In genomic region chr14:50085570-50086315, GRCh38 we compare ENCODE assay signal across 8 cellular contexts. TPM values are rescaled to one million over a fixed set of nuclear protein-coding genes. Genes with fewer than 3 reads are reported as not detected.
DNase-seq lines count a peak whose midpoint lies in the region; ATAC-seq and TF ChIP-seq lines count a peak whose summit lies in the region.

No MANE protein-coding gene starts in this region.

- H3K79me2 ChIP-seq in trophoblast cell (ENCODE audit: control insufficient read depth, insufficient read depth, low read length, poor library complexity), result peaks cover 4% of the 10 kb centered on the region

- CTCF ChIA-PET in activated CD4-positive, alpha-beta memory T cell treated with anti-CD3 and anti-CD28 coated beads, Interleukin-2, amount 10 ng/mL, durations not matched to agents 7 days and 5 days (lab: Charles Lee), result interaction anchor here (0.5 to 2.3 kb wide), 10 partner anchors 10 to 234 kb away, joined by 3 to 10 read pairs (median 4); partner anchors contain the start of gene NEMF

- H3K4ac ChIP-seq in trophoblast cell (ENCODE audit: low read depth, low read length), result no peak overlapping the region

- POLR2A ChIA-PET in activated CD4-positive, alpha-beta memory T cell treated with anti-CD3 and anti-CD28 coated beads, Interleukin-2, amount 10 ng/mL, durations not matched to agents 7 days and 5 days (lab: Charles Lee), result interaction anchor here (0.6 to 10.7 kb wide), 20 partner anchors 11 to 465 kb away, joined by 3 to 122 read pairs (median 5); partner anchors contain the start of genes ARF6, MGAT2, NEMF and VCPKMT

- intact Hi-C loops in natural killer cell (cut with micrococcal nuclease) (loop anchor here (2.0 kb wide), 1 partner anchor 19 kb away; no protein-coding TSS in a partner anchor), tibial artery (cut with DNase I; ENCODE audit: low total_unique reads) (no loop called here)

- H3K9me3 Mint-ChIP-seq in activated CD4-positive, alpha-beta memory T cell treated with anti-CD3 and anti-CD28 coated beads, Interleukin-2, amount 10 ng/mL, durations not matched to agents 7 days and 5 days, result no peaks in the 10 kb centered on the region
- H3K9me3 Mint-ChIP-seq in natural killer cell, result no peaks in the 10 kb centered on the region

- H2AFZ ChIP-seq in trophoblast cell (ENCODE audit: insufficient read depth, low read length, poor library complexity), result no peak overlapping the region

- H3K4me3 ChIP-seq in tibial artery (no peak overlapping the region), trophoblast cell (ENCODE audit: low read depth, low read length) (no peak overlapping the region)

- H3K27ac Mint-ChIP-seq in activated CD4-positive, alpha-beta memory T cell treated with anti-CD3 and anti-CD28 coated beads, Interleukin-2, amount 10 ng/mL, durations not matched to agents 7 days and 5 days, result peak overlapping the region; percentile 98
- H3K27ac Mint-ChIP-seq in natural killer cell, result peak overlapping the region; percentile 86 to 87

- H3K27me3 ChIP-seq in tibial artery (no peaks in the 10 kb centered on the region), trophoblast cell (ENCODE audit: insufficient read depth, low read length) (no peaks in the 10 kb centered on the region)

- TF ChIP-seq CTCF in natural killer cell (IDR thresholded peaks at IDR 0.05) (no peak), tibial artery (IDR thresholded peaks at IDR 0.05) (no peak)

- H2BK12ac ChIP-seq in trophoblast cell (ENCODE audit: low read length), result no peak overlapping the region

- H3K27ac ChIP-seq in tibial artery, result no peak overlapping the region
- no peak overlapping the region for H3K27ac ChIP-seq in trophoblast cell (ENCODE audit: low read depth, low read length)

- H2BK5ac ChIP-seq in trophoblast cell (ENCODE audit: low read depth, low read length, poor library complexity), result no peak overlapping the region

- H3K36me3 Mint-ChIP-seq in activated CD4-positive, alpha-beta memory T cell treated with anti-CD3 and anti-CD28 coated beads, Interleukin-2, amount 10 ng/mL, durations not matched to agents 7 days and 5 days (ENCODE audit: low read depth), result peaks cover 20% of the 10 kb centered on the region
- no peaks in the 10 kb centered on the region for H3K36me3 Mint-ChIP-seq in natural killer cell

- WGBS in trophoblast cell (ENCODE audit: extremely low coverage, insufficient coverage, insufficient read length), result 100% methylated on average over 1 of the region's 10 CpGs

- peak; percentile 41 for ATAC-seq in GM18870 (IDR thresholded peaks at IDR 0.05; ENCODE audit: unreplicated experiment)
- peak; percentile 27 for ATAC-seq in HG03039 (IDR thresholded peaks at IDR 0.05; ENCODE audit: unreplicated experiment)
- ATAC-seq in natural killer cell, result peak; percentile 53 to 66 (median 56)

- H3K14ac ChIP-seq in trophoblast cell (ENCODE audit: low read length), result no peak overlapping the region

- H3K4me1 ChIP-seq in tibial artery (peaks cover 0 to 7% (median 0%) of the 10 kb centered on the region in 4 donors), trophoblast cell (ENCODE audit: control insufficient read depth in 1 of 2, insufficient read depth in 2 of 2, low read length in 2 of 2) (peaks cover 13 to 15% of the 10 kb centered on the region in 2 experiments)

- H4K8ac ChIP-seq in trophoblast cell (ENCODE audit: low read depth, low read length), result no peak overlapping the region

- H3K4me1 Mint-ChIP-seq in activated CD4-positive, alpha-beta memory T cell treated with anti-CD3 and anti-CD28 coated beads, Interleukin-2, amount 10 ng/mL, durations not matched to agents 7 days and 5 days, result peaks cover 86% of the 10 kb centered on the region
- peaks cover 62 to 66% of the 10 kb centered on the region in 2 donors for H3K4me1 Mint-ChIP-seq in natural killer cell

- H3K79me1 ChIP-seq in trophoblast cell (ENCODE audit: low read length), result peaks cover 14% of the 10 kb centered on the region

- no peak overlapping the region for H2AK5ac ChIP-seq in trophoblast cell (ENCODE audit: low read length)

- H3K18ac ChIP-seq in trophoblast cell (ENCODE audit: low read length), result no peak overlapping the region

- H3K23ac ChIP-seq in trophoblast cell (ENCODE audit: low read length), result no peak overlapping the region

- H3K36me3 ChIP-seq in tibial artery, result no peaks in the 10 kb centered on the region
- H3K36me3 ChIP-seq in trophoblast cell (ENCODE audit: control insufficient read depth in 1 of 2, insufficient read depth in 2 of 2, low read length in 2 of 2), result peaks cover 4 to 5% of the 10 kb centered on the region in 2 experiments

- no peak overlapping the region for H4K91ac ChIP-seq in trophoblast cell (ENCODE audit: low read depth, low read length)

- peaks cover 4% of the 10 kb centered on the region for H3K27me3 Mint-ChIP-seq in activated CD4-positive, alpha-beta memory T cell treated with anti-CD3 and anti-CD28 coated beads, Interleukin-2, amount 10 ng/mL, durations not matched to agents 7 days and 5 days
- no peaks in the 10 kb centered on the region for H3K27me3 Mint-ChIP-seq in natural killer cell (ENCODE audit: low read depth in 2 of 2)

- no peak overlapping the region for H2BK120ac ChIP-seq in trophoblast cell (ENCODE audit: insufficient read depth, low read length, poor library complexity)

- no peak overlapping the region for H3K4me2 ChIP-seq in trophoblast cell (ENCODE audit: low read length)

- no peak overlapping the region for H3K9ac ChIP-seq in trophoblast cell (ENCODE audit: low read length)

- H3K9me3 ChIP-seq in tibial artery (no peaks in the 10 kb centered on the region), trophoblast cell (ENCODE audit: insufficient read depth, low read depth, low read length) (no peaks in the 10 kb centered on the region)

- H4K12ac ChIP-seq in trophoblast cell (ENCODE audit: low read depth, low read length), result no peak overlapping the region

- peak overlapping the region; percentile 28 for H3K4me3 Mint-ChIP-seq in activated CD4-positive, alpha-beta memory T cell treated with anti-CD3 and anti-CD28 coated beads, Interleukin-2, amount 10 ng/mL, durations not matched to agents 7 days and 5 days
- H3K4me3 Mint-ChIP-seq in natural killer cell, result peak overlapping the region; percentile 14

- peak; percentile 74 for DNase-seq in A172 (ENCODE audit: low spot score)
- no peak for DNase-seq in activated CD4-positive, alpha-beta memory T cell treated with anti-CD3 and anti-CD28 coated beads, Interleukin-2, amount 10 ng/mL, durations not matched to agents 7 days and 5 days
- DNase-seq in natural killer cell, result peak; percentile 36
- no peak for DNase-seq in tibial artery
- no peak for DNase-seq in trophoblast cell
- no peak for DNase-seq in NCI-H526 treated with DMSO at 0.1 percent for 48 hours (lab: John Stamatoyannopoulos, UW)

RNA-seq across cellular contexts. Expression of gene VCPKMT, which starts 30.6 kb away (rescaled TPM):
- 8.3 and 9.9 TPM in 2 replicates for total RNA-seq in A172 (2014; rRNA removed; shearing (Covaris generic))
- 1 to 10 TPM; 7.5 to 9.5 TPM for total RNA-seq in activated CD4-positive, alpha-beta memory T cell treated with anti-CD3 and anti-CD28 coated beads, Interleukin-2, amount 10 ng/mL, durations not matched to agents 7 days and 5 days
- total RNA-seq in natural killer cell, result 10 to 100 TPM; 19.4 to 23.9 (median 21.8) TPM
- 15.5 and 17.3 TPM in 2 replicates for polyA plus RNA-seq in trophoblast cell (2013)

Comparison
In these comparisons a context has a peak if more than half of its experiments do, and no peak if none do; other contexts are left out.
1. DNase-seq: peak in A172 (single experiment) and natural killer cell (single experiment); none in activated CD4-positive, alpha-beta memory T cell treated with anti-CD3 and anti-CD28 coated beads, Interleukin-2, amount 10 ng/mL, durations not matched to agents 7 days and 5 days (single experiment), tibial artery (0 of 2), trophoblast cell (0 of 2) and NCI-H526 treated with DMSO at 0.1 percent for 48 hours (single experiment).
2. Peak in every context shown above with its lines, with median percentiles within 50 percentile points of each other: ATAC-seq.